In the genomic region with DNA sequence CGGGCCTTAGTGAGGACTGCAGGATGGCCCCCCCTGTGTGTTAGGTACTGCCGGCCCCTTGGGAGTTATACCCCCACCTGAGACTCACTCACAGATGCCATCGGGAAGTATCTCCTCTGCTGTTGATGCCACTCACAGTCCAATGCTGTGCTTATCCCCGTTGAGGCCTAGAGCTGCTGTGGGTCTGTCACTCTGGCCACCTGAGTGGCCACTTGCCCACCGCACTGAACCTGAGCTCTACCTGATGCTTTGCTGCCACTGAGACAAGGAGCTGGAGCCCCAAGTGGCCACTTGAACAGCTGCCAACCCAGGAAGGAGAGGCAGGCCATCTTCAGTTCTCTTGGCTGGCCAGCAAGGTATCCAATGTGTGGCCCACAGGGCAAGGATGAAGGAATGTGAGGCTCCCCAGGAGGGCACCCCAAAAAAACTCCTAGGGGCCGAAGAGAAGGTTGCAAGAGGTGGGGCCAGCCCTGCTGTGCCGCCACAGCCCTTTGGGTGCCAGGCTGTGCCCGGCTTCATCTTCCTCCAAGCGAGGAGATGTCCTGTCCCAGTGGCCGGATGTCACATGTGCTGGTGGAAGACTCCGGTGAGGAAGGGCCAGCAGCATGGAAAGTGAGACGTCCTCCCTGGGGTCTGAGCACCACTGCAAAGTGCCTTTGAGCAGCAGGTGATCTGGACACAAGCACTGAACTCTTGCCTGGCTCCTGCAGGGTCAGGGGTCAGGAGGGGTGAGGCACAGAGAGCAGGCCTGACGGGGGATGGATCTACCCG, we compare ENCODE assay signal across 15 cellular contexts.
"Had no signal": no experiment of that assay in that cellular context is flagged by ENCODE, and none has a peak within 500 bp of the region (broad histone marks: within the 10 kb centered on the region; RNA-seq: fewer than 3 reads in every experiment).

No MANE protein-coding gene starts in this region.

- H3K36me3 ChIP-seq: lower lobe of right lung, prostate gland, tibial nerve, vagina had no signal

- H3K27me3 Mint-ChIP-seq: activated naive CD4-positive, alpha-beta T cell treated with anti-CD3 and anti-CD28 coated beads, Interleukin-2, amount 50 U/mL, for 24 hours had no signal

- H3K36me3 Mint-ChIP-seq: activated naive CD4-positive, alpha-beta T cell treated with anti-CD3 and anti-CD28 coated beads, Interleukin-2, amount 50 U/mL, for 24 hours; mesothelial cell of epicardium had no signal

- DNase-seq: activated CD4-positive, alpha-beta T cell treated with anti-CD3 and anti-CD28 coated beads, Interleukin-2, amount 50 U/mL, for 48 hours; activated effector memory CD4-positive, alpha-beta T cell treated with Interleukin-2 at 50 U/mL for 16 hours; activated T-cell treated with anti-CD3 and anti-CD28 coated beads, Interleukin-2, amount 50 U/mL, for 4 hours; amniotic stem cell; body of pancreas; effector CD8-positive, alpha-beta T cell; foreskin fibroblast; lower lobe of right lung; stimulated activated CD4-positive, alpha-beta T cell treated with anti-CD3 and anti-CD28 coated beads, Interleukin-1b, Interleukin-23, amount 100 ng/mL, for 48 hours; T-helper 9 cell had no signal

- H3K4me3 Mint-ChIP-seq: activated naive CD4-positive, alpha-beta T cell treated with anti-CD3 and anti-CD28 coated beads, Interleukin-2, amount 50 U/mL, for 24 hours; activated T-cell treated with anti-CD3 and anti-CD28 coated beads, Interleukin-2, amount 50 U/mL, for 4 hours; mesothelial cell of epicardium had no signal

- H3K27ac ChIP-seq: body of pancreas, lower lobe of right lung, prostate gland, tibial nerve, vagina had no signal

- H3K4me3 ChIP-seq: body of pancreas, lower lobe of right lung, prostate gland, tibial nerve, vagina had no signal

- H3K27me3 ChIP-seq: body of pancreas, vagina had no signal

- H3K27ac Mint-ChIP-seq: activated naive CD4-positive, alpha-beta T cell treated with anti-CD3 and anti-CD28 coated beads, Interleukin-2, amount 50 U/mL, for 24 hours had no signal

- H3K9me3 ChIP-seq: body of pancreas, lower lobe of right lung, prostate gland, tibial nerve, vagina had no signal

- H3K9me3 Mint-ChIP-seq: activated naive CD4-positive, alpha-beta T cell treated with anti-CD3 and anti-CD28 coated beads, Interleukin-2, amount 50 U/mL, for 24 hours; activated T-cell treated with anti-CD3 and anti-CD28 coated beads, Interleukin-2, amount 50 U/mL, for 4 hours; mesothelial cell of epicardium had no signal
